In the genomic region with DNA sequence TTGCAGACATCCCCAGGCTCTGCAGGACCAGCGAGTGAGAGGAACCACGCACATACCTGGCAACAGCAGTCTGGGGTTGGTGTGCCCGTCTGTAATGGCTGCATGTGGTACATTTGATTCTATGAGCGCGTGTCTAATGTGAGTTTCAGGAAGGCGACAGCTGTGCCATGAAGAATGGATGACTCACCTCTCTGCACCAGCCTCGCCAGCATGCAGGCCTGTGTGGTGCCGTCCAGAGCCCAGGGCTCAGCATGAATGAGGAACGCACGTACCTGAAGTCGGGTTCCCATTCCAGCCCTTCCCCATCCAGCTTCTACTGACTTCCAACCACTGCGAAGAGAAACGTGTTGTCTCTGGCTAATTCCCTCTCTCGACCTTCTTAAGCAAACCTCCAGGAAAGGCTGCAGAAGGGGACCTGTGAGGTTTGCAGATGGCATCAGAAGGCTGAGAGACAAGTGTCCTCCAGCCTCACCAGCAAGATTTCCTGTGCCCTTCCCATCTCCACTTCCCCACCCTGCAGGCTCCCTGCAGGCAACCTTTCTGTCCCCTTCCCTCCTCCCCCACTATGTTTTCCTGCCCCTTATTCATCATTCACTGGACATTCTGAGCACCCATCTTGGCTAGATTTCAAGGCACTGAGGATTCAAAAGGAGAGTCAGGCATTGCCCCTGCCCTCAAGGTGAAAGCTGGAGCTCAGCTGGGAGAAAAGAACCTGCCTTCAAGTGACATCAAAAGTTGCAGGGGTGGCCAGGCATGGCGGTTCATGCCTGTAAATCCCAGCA, we compare ENCODE assay signal across 16 cellular contexts. TPM values are rescaled to one million over a fixed set of nuclear protein-coding genes. Genes with fewer than 3 reads are reported as not detected.
DNase-seq lines count a peak whose midpoint lies in the region; TF ChIP-seq lines count a peak whose summit lies in the region.
"Had no signal": no experiment of that assay in that cellular context is flagged by ENCODE, and none has a peak within 500 bp of the region (broad histone marks: within the 10 kb centered on the region; RNA-seq: fewer than 3 reads in every experiment).

No MANE protein-coding gene starts in this region.

- DNase-seq in Calu3 (peak; percentile 57), astrocyte of the hippocampus (ENCODE audit: low read depth, low spot score) (peak; percentile 42), mucosa of gallbladder (ENCODE audit: low spot score) (peak; percentile 48), esophagus muscularis mucosa (ENCODE audit: extremely low spot score) (no peak), cerebellar nuclear complex (lab: John Stamatoyannopoulos, UW) (no peak), HAP-1 (ENCODE audit: low spot score in 2 of 2) (no peak)
- DNase-seq in activated CD4-positive, alpha-beta T cell treated with anti-CD3 and anti-CD28 coated beads, Interleukin-2, amount 50 U/mL, for 4 hours = no peak
- DNase-seq: activated gamma-delta T cell treated with Interleukin-2 at 50 U/mL for 16 hours; AML-193; anterior cingulate cortex; GOT3; mesendoderm; OCI-M1; stimulated activated naive CD4-positive, alpha-beta T cell treated with Interleukin-2 at 50 U/mL for 16 hours had no signal

- CTCF ChIA-PET in Calu3 (lab: Charles Lee) = no interaction called here

- no peaks in the 10 kb centered on the region for H3K27me3 Mint-ChIP-seq in Calu3 (ENCODE audit: unreplicated experiment)

- H3K4me3 ChIP-seq in esophagus muscularis mucosa = no peak overlapping the region
- H3K4me3 ChIP-seq in HAP-1 = no peak overlapping the region
- H3K4me3 ChIP-seq: smooth muscle cell had no signal

- in situ Hi-C loops in HAP-1 (cut with MboI; ENCODE audit: low sequenced_read_pairs) = no loop called here

- H3K27ac Mint-ChIP-seq in Calu3 (ENCODE audit: unreplicated experiment) = peak overlapping the region; percentile 36

- H3K27ac ChIP-seq in esophagus muscularis mucosa (replicated peaks in 1 of 4) = no peak overlapping the region

- TF ChIP-seq EP300 in Ishikawa (IDR thresholded peaks at IDR 0.05; ENCODE audit: borderline replicate concordance) = no peak
- TF ChIP-seq EP300 in esophagus muscularis mucosa (IDR thresholded peaks at IDR 0.05) = no peak

- no peak for TF ChIP-seq RAD21 in Ishikawa (IDR thresholded peaks at IDR 0.05; ENCODE audit: low read depth)

- BruUV-seq in Calu3 (replicated peaks; lab: Mats Ljungman, UMichigan) = no TSS peak

- H3K36me3 Mint-ChIP-seq in Calu3 (ENCODE audit: insufficient read depth, unreplicated experiment) = peaks cover 5% of the 10 kb centered on the region

- intact Hi-C loops in Calu3 (cut with micrococcal nuclease; ENCODE audit: unreplicated experiment) (no loop called here), esophagus muscularis mucosa (cut with DNase I) (no loop called here)

- 90% methylated on average over 15 of the region's 15 CpGs for WGBS in esophagus muscularis mucosa

- H3K4me3 Mint-ChIP-seq in Calu3 (ENCODE audit: low read depth, unreplicated experiment) = no peak overlapping the region

- H3K4me1 ChIP-seq in esophagus muscularis mucosa (peaks cover 6 to 64% (median 42%) of the 10 kb centered on the region in 4 donors), HAP-1 (no peaks in the 10 kb centered on the region)

- no peaks in the 10 kb centered on the region for H3K9me3 ChIP-seq in esophagus muscularis mucosa
- no peaks in the 10 kb centered on the region for H3K9me3 ChIP-seq in HAP-1

- no peaks in the 10 kb centered on the region for H3K36me3 ChIP-seq in esophagus muscularis mucosa
- H3K36me3 ChIP-seq in HAP-1 (replicated peaks) = no peaks in the 10 kb centered on the region

- H3K4me1 Mint-ChIP-seq in Calu3 (ENCODE audit: low read depth, unreplicated experiment) = peaks cover 35% of the 10 kb centered on the region

- no peaks in the 10 kb centered on the region for H3K9me3 Mint-ChIP-seq in Calu3 (ENCODE audit: low read depth, unreplicated experiment)

- TF ChIP-seq POLR2A in esophagus muscularis mucosa (IDR thresholded peaks at IDR 0.05; ENCODE audit: low read depth) = no peak

- TF ChIP-seq CTCF in Calu3 (IDR thresholded peaks at IDR 0.05; ENCODE audit: unreplicated experiment) (no peak), esophagus muscularis mucosa (IDR thresholded peaks at IDR 0.05) (no peak)

- H3K27me3 ChIP-seq in esophagus muscularis mucosa = no peaks in the 10 kb centered on the region
- no peaks in the 10 kb centered on the region for H3K27me3 ChIP-seq in HAP-1 (ENCODE audit: low read depth)

TF ChIP-seq in Ishikawa, 13 proteins besides CTCF, POLR2A, EP300 and RAD21:
- TF ChIP-seq TCF12 (IDR thresholded peaks at IDR 0.05; ENCODE audit: low read depth) = no peak
- TF ChIP-seq USF1 (IDR thresholded peaks at IDR 0.05) = no peak
- TF ChIP-seq, protein P1, sequence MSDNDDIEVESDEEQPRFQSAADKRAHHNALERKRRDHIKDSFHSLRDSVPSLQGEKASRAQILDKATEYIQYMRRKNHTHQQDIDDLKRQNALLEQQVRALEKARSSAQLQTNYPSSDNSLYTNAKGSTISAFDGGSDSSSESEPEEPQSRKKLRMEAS (IDR thresholded peaks at IDR 0.05) = peak; percentile 48; the same call in 1 of the 2 replicates
- no peak for TF ChIP-seq ZBTB7A (IDR thresholded peaks at IDR 0.05; ENCODE audit: low read depth)
- no peak for TF ChIP-seq FOXM1 (IDR thresholded peaks at IDR 0.05; ENCODE audit: borderline replicate concordance, low read depth)
- TF ChIP-seq TAF1 (IDR thresholded peaks at IDR 0.05; ENCODE audit: low read depth) = no peak
- no peak for TF ChIP-seq REST (IDR thresholded peaks at IDR 0.05; ENCODE audit: low read depth)
- no peak for TF ChIP-seq CEBPB (IDR thresholded peaks at IDR 0.05)

RNA-seq across cellular contexts. Expression of gene ASB13, which starts 54.3 kb away (rescaled TPM):
- total RNA-seq in Calu3 (2022) (20.7 and 21.6 TPM in 2 replicates), mucosa of gallbladder (37.3 TPM), esophagus muscularis mucosa (10 to 100 TPM; 15.4 to 24.0 (median 17.4) TPM)

Comparison
In these comparisons a context has a peak if more than half of its experiments do, and no peak if none do; other contexts are left out.
1. DNase-seq: peak in Calu3 (single experiment), astrocyte of the hippocampus (single experiment) and mucosa of gallbladder (single experiment); none in esophagus muscularis mucosa (single experiment), activated CD4-positive, alpha-beta T cell treated with anti-CD3 and anti-CD28 coated beads, Interleukin-2, amount 50 U/mL, for 4 hours (0 of 2), cerebellar nuclear complex (0 of 2) and HAP-1 (0 of 2).